In the genomic region with DNA sequence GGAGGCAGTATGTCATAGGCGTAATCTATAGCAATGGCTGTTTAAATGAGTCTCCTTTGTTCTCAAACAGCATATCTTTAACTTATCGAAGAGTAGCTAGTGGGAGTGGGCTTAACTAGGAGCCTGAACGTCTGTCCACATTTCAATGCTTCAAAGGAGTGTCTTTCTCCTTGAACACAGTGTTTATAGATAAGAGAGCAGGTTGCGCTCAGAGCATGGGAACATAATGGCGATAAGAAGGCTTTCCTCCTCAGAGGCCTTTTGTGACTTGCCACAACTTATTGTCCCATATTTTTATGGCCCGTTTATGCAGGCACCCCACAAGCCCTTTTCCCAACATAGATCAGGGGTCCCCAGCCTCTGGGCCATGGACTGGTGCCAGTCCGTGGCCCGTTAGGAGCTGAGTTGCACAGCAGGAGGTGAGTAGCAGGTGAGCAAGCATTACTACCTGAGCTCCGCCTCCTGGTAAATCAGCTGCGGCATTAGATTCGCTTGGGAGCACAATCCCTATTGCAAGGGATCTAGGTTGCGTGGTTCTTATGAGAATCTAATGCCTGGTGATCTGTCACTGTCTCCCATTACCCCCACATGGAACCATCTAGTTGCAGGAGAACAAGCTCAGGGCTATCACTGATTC, we compare ENCODE assay signal across 19 cellular contexts. TPM values are rescaled to one million over a fixed set of nuclear protein-coding genes. Genes with fewer than 3 reads are reported as not detected.
A peak's percentile ranks its signal among the peaks of the same experiment; 100 is the strongest.
DNase-seq lines count a peak whose midpoint lies in the region; ATAC-seq, FAIRE-seq and TF ChIP-seq lines count a peak whose summit lies in the region.
"Had no signal": no experiment of that assay in that cellular context is flagged by ENCODE, and none has a peak within 500 bp of the region (broad histone marks: within the 10 kb centered on the region; RNA-seq: fewer than 3 reads in every experiment).

No MANE protein-coding gene starts in this region.

- no peak for TF ChIP-seq CTCF in left ventricle myocardium inferior (IDR thresholded peaks at IDR 0.05; ENCODE audit: borderline replicate concordance)
- no peak for TF ChIP-seq CTCF in bronchial epithelial cell (IDR thresholded peaks at IDR 0.05; ENCODE audit: insufficient read depth, low read length, severe bottlenecking)
- no peak for TF ChIP-seq CTCF in osteocyte (IDR thresholded peaks at IDR 0.05)

- H3K27ac Mint-ChIP-seq in IgD-negative memory B cell: peak overlapping the region; percentile 38 to 71 (median 53)
- H3K27ac Mint-ChIP-seq in osteocyte (ENCODE audit: unreplicated experiment): no peak overlapping the region
- H3K27ac Mint-ChIP-seq: activated CD4-positive, alpha-beta T cell treated with anti-CD3 and anti-CD28 coated beads for 36 hours had no signal

- peak overlapping the region; percentile 95 for H3K27ac ChIP-seq in left ventricle myocardium inferior (replicated peaks)
- H3K27ac ChIP-seq: SJSA1 had no signal

- H3K36me3 Mint-ChIP-seq in IgD-negative memory B cell (peaks cover 2% of the 10 kb centered on the region), osteocyte (ENCODE audit: unreplicated experiment) (peaks cover 3% of the 10 kb centered on the region)

- no peaks in the 10 kb centered on the region for H3K9me3 Mint-ChIP-seq in IgD-negative memory B cell
- H3K9me3 Mint-ChIP-seq in osteocyte (ENCODE audit: unreplicated experiment): no peaks in the 10 kb centered on the region

- H3K27me3 ChIP-seq in left ventricle myocardium inferior (ENCODE audit: low read depth) (no peaks in the 10 kb centered on the region), bronchial epithelial cell (ENCODE audit: control insufficient read depth, insufficient read depth, low read length) (no peaks in the 10 kb centered on the region)
- H3K27me3 ChIP-seq: SJSA1 had no signal

- no peak for FAIRE-seq in bronchial epithelial cell (lab: Jason Lieb, UNC)
- FAIRE-seq: colon, GM18507, H54 had no signal

- H3K36me3 ChIP-seq in left ventricle myocardium inferior (peaks cover 6% of the 10 kb centered on the region), bronchial epithelial cell (ENCODE audit: control insufficient read depth, insufficient read depth, low read length) (peaks cover 1% of the 10 kb centered on the region)

- H3K4me3 ChIP-seq in left ventricle myocardium inferior (no peak overlapping the region), bronchial epithelial cell (ENCODE audit: low read depth, low read length) (no peak overlapping the region)
- H3K4me3 ChIP-seq: SJSA1 had no signal

- peaks cover 38 to 51% (median 42%) of the 10 kb centered on the region in 3 donors for H3K4me1 Mint-ChIP-seq in IgD-negative memory B cell
- H3K4me1 Mint-ChIP-seq in osteocyte (ENCODE audit: unreplicated experiment): peaks cover 38% of the 10 kb centered on the region

- no peak for ATAC-seq in left cardiac atrium
- ATAC-seq: activated CD4-positive, alpha-beta T cell treated with anti-CD3 and anti-CD28 coated beads for 36 hours had no signal

- intact Hi-C loops in left ventricle myocardium inferior (cut with micrococcal nuclease) (no loop called here), left cardiac atrium (cut with DNase I) (no loop called here)

- no peak for DNase-seq in left ventricle myocardium inferior
- no peak for DNase-seq in left cardiac atrium
- DNase-seq in bronchial epithelial cell (ENCODE audit: low read depth): peak; percentile 30
- no peak for DNase-seq in stimulated activated naive CD4-positive, alpha-beta T cell treated with Interleukin-2 at 50 U/mL for 16 hours (lab: John Stamatoyannopoulos, UW)
- DNase-seq in osteocyte (ENCODE audit: extremely low spot score, unreplicated experiment): no peak
- DNase-seq in SKM-1 (lab: John Stamatoyannopoulos, UW; ENCODE audit: unreplicated experiment): no peak
- DNase-seq: activated CD4-positive, alpha-beta T cell treated with anti-CD3 and anti-CD28 coated beads for 36 hours; activated naive CD4-positive, alpha-beta T cell treated with Interleukin-2 at 50 U/mL for 16 hours; activated T-cell treated with anti-CD3 and anti-CD28 coated beads for 4 hours; NCI-H1105; NCI-H446 treated with DMSO at 0.1 percent for 48 hours; occipital lobe; stimulated activated CD4-positive, alpha-beta T cell treated with anti-CD3 and anti-CD28 coated beads, Interleukin-4, amount 100 ng/mL, for 24 hours; T-helper 9 cell had no signal

- no peaks in the 10 kb centered on the region for H3K9me3 ChIP-seq in left ventricle myocardium inferior (replicated peaks)
- H3K9me3 ChIP-seq: SJSA1 had no signal

- peaks cover 62% of the 10 kb centered on the region for H3K4me1 ChIP-seq in left ventricle myocardium inferior

- H3K4me3 Mint-ChIP-seq in IgD-negative memory B cell (peak overlapping the region in 1 of 4 donors; percentile 31), osteocyte (ENCODE audit: unreplicated experiment) (no peak overlapping the region)
- H3K4me3 Mint-ChIP-seq: activated CD4-positive, alpha-beta T cell treated with anti-CD3 and anti-CD28 coated beads for 36 hours had no signal

- H3K27me3 Mint-ChIP-seq in IgD-negative memory B cell (no peaks in the 10 kb centered on the region), osteocyte (ENCODE audit: unreplicated experiment) (no peaks in the 10 kb centered on the region)
- H3K27me3 Mint-ChIP-seq: activated CD4-positive, alpha-beta T cell treated with anti-CD3 and anti-CD28 coated beads for 36 hours had no signal

RNA-seq across cellular contexts. Expression of a gene that starts 2.5 kb away (rescaled TPM):
- 26.7 TPM for total RNA-seq in left ventricle myocardium inferior
- 10 to 100 TPM; 29.7 to 31.6 TPM for total RNA-seq in left cardiac atrium
- 69.0 TPM for polyA plus RNA-seq in IgD-negative memory B cell
- 42.2 and 56.9 TPM in 2 replicates for total RNA-seq in bronchial epithelial cell
- total RNA-seq in osteocyte: 47.3 and 48.0 TPM in 2 replicates

RNA-seq across cellular contexts. Expression of a gene that starts 25.2 kb away (rescaled TPM):
- total RNA-seq in left ventricle myocardium inferior: 22.0 TPM
- total RNA-seq in left cardiac atrium: 10 to 100 TPM; 36.0 to 56.7 TPM
- 0.23 TPM for polyA plus RNA-seq in IgD-negative memory B cell
- total RNA-seq in bronchial epithelial cell: 1.4 and 2.6 TPM in 2 replicates
- 10.5 and 11.1 TPM in 2 replicates for total RNA-seq in osteocyte
